16 cellular contexts compared by ENCODE assay signal in the genomic region with DNA sequence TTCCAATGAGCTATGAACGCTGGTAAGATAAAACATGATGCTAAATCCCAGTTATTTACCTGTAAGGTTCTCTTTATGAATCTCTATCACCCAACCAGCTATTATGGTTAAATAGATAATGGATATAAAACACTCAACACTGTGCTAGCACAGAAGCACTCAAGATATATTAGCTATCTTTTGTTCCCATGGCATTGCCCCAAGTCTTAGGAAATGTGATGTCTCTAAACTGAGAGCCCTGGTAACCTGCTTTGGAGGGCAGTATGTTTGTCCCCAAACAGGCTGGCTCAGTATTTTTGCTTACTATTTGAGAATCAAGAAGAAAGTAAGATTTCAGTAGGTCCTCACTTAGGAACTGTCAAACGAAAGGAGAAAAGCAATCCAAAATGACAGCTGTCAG.
"Had no signal": no experiment of that assay in that cellular context is flagged by ENCODE, and none has a peak within 500 bp of the region (broad histone marks: within the 10 kb centered on the region; RNA-seq: fewer than 3 reads in every experiment).

No MANE protein-coding gene starts in this region.

- ATAC-seq: foreskin keratinocyte, left colon, mucosa of descending colon, natural killer cell had no signal

- H3K4me3 Mint-ChIP-seq: endodermal cell, natural killer cell, neural progenitor cell had no signal

- DNase-seq: effector CD4-positive, alpha-beta T cell; endodermal cell; erythroblast; foreskin keratinocyte; kidney; left colon; mucosa of descending colon; natural killer cell; nucleus accumbens; ovary; right cardiac atrium; small intestine; stimulated activated CD4-positive, alpha-beta T cell treated with anti-CD3 and anti-CD28 coated beads, Interleukin-12 subunit alpha, Interleukin-12 subunit beta, amount 100 ng/mL, for 4 hours; stimulated activated naive CD4-positive, alpha-beta T cell treated with Interleukin-2 at 50 U/mL for 16 hours; trophoblast cell had no signal

- H3K9me3 Mint-ChIP-seq: endodermal cell, natural killer cell, neural progenitor cell had no signal

- H3K36me3 Mint-ChIP-seq: natural killer cell had no signal

- H3K4me1 Mint-ChIP-seq: endodermal cell had no signal

- H3K27ac Mint-ChIP-seq: endodermal cell, natural killer cell, neural progenitor cell had no signal
